Comparison of ENCODE assay signal across 8 cellular contexts in genomic region chr9:132977626-132978450, GRCh38. TPM values are rescaled to one million over a fixed set of nuclear protein-coding genes. Genes with fewer than 3 reads are reported as not detected.
DNase-seq lines count a peak whose midpoint lies in the region; ATAC-seq, FAIRE-seq and TF ChIP-seq lines count a peak whose summit lies in the region.

No MANE protein-coding gene starts in this region.

- no peak for FAIRE-seq in astrocyte (lab: Jason Lieb, UNC)

- ATAC-seq in GM21576 (IDR thresholded peaks at IDR 0.05; ENCODE audit: unreplicated experiment): no peak

- H3K4me3 Mint-ChIP-seq in T-helper 2 cell treated with Interferon-gamma antibody and Interleukin-4, amounts not matched to agents 5 μg/mL and 100 μg/mL, for 36 hours: no peak overlapping the region
- H3K4me3 Mint-ChIP-seq in astrocyte (ENCODE audit: unreplicated experiment): no peak overlapping the region

- DNase-seq in 8988T: peak; percentile 78
- DNase-seq in KG1 (lab: John Stamatoyannopoulos, UW): peak; percentile 62
- peak; percentile 50 for DNase-seq in T-helper 2 cell treated with Interferon-gamma antibody and Interleukin-4, amounts not matched to agents 5 μg/mL and 100 μg/mL, for 36 hours (ENCODE audit: low spot score)
- no peak for DNase-seq in astrocyte (ENCODE audit: low read depth)
- peak in 39 of 51 donors; percentile 1 to 67 (median 30) for DNase-seq in hypothalamus (lab: John Stamatoyannopoulos, UW)
- peak; percentile 53 to 57 (median 54) for DNase-seq in stimulated activated CD4-positive, alpha-beta T cell treated with anti-CD3 and anti-CD28 coated beads, Interleukin-12 subunit alpha, Interleukin-12 subunit beta, amount 100 ng/mL, for 48 hours (ENCODE audit: low read depth in 2 of 3, low spot score in 1 of 3)

- H3K9ac ChIP-seq in astrocyte (ENCODE audit: low read length): no peak overlapping the region

- no peaks in the 10 kb centered on the region for H4K20me1 ChIP-seq in astrocyte (ENCODE audit: insufficient read depth, low read length)

- peaks cover 51% of the 10 kb centered on the region for H3K27me3 Mint-ChIP-seq in T-helper 2 cell treated with Interferon-gamma antibody and Interleukin-4, amounts not matched to agents 5 μg/mL and 100 μg/mL, for 36 hours (ENCODE audit: low read depth)
- peaks cover 68% of the 10 kb centered on the region for H3K27me3 Mint-ChIP-seq in astrocyte (ENCODE audit: low read depth, unreplicated experiment)

- H3K36me3 ChIP-seq in astrocyte (ENCODE audit: insufficient read depth, low read length): no peaks in the 10 kb centered on the region

- H3K36me3 Mint-ChIP-seq in T-helper 2 cell treated with Interferon-gamma antibody and Interleukin-4, amounts not matched to agents 5 μg/mL and 100 μg/mL, for 36 hours (ENCODE audit: low read depth): no peaks in the 10 kb centered on the region
- H3K36me3 Mint-ChIP-seq in astrocyte (ENCODE audit: low read depth, unreplicated experiment): peaks cover 2% of the 10 kb centered on the region

- no peaks in the 10 kb centered on the region for H3K79me2 ChIP-seq in astrocyte (ENCODE audit: insufficient read depth, low read length)

- peaks cover 4% of the 10 kb centered on the region for H3K4me1 Mint-ChIP-seq in T-helper 2 cell treated with Interferon-gamma antibody and Interleukin-4, amounts not matched to agents 5 μg/mL and 100 μg/mL, for 36 hours (ENCODE audit: low read depth)
- H3K4me1 Mint-ChIP-seq in astrocyte (ENCODE audit: low read depth, unreplicated experiment): no peaks in the 10 kb centered on the region

- no peak overlapping the region for H3K27ac Mint-ChIP-seq in T-helper 2 cell treated with Interferon-gamma antibody and Interleukin-4, amounts not matched to agents 5 μg/mL and 100 μg/mL, for 36 hours
- no peak overlapping the region for H3K27ac Mint-ChIP-seq in astrocyte (ENCODE audit: unreplicated experiment)

- H3K27ac ChIP-seq in astrocyte (ENCODE audit: low read depth, low read length): no peak overlapping the region

- no peak overlapping the region for H3K4me3 ChIP-seq in astrocyte (ENCODE audit: insufficient read depth, low read depth, low read length)

- no peaks in the 10 kb centered on the region for H3K9me3 Mint-ChIP-seq in T-helper 2 cell treated with Interferon-gamma antibody and Interleukin-4, amounts not matched to agents 5 μg/mL and 100 μg/mL, for 36 hours
- H3K9me3 Mint-ChIP-seq in astrocyte (ENCODE audit: unreplicated experiment): no peaks in the 10 kb centered on the region

- peaks cover 3% of the 10 kb centered on the region for H3K9me3 ChIP-seq in astrocyte (ENCODE audit: insufficient read depth, low read depth, low read length)

- peaks cover 47% of the 10 kb centered on the region for H3K27me3 ChIP-seq in astrocyte (ENCODE audit: insufficient read depth, low read length)

- H3K4me1 ChIP-seq in astrocyte (ENCODE audit: insufficient read depth, low read length): no peaks in the 10 kb centered on the region

- peak; percentile 96 for TF ChIP-seq CTCF in GM12874 (IDR thresholded peaks at IDR 0.05; ENCODE audit: insufficient read depth, low read depth, low read length)
- peak; percentile 61 for TF ChIP-seq CTCF in astrocyte (IDR thresholded peaks at IDR 0.05; ENCODE audit: insufficient read depth, low read depth, low read length)

- H3K4me2 ChIP-seq in astrocyte (ENCODE audit: low read length): no peak overlapping the region

- no peak overlapping the region for H2AFZ ChIP-seq in astrocyte (ENCODE audit: low read depth, low read length)

RNA-seq across cellular contexts. Expression of gene GFI1B, which starts 0.7 kb away (rescaled TPM):
- not detected in 2 replicates for total RNA-seq in astrocyte

RNA-seq across cellular contexts. Expression of gene TSC1, which starts 33.4 kb away (rescaled TPM):
- total RNA-seq in astrocyte: 45.5 and 50.6 TPM in 2 replicates

RNA-seq across cellular contexts. Expression of gene GTF3C5, which starts 53.0 kb away (rescaled TPM):
- 46.4 and 49.9 TPM in 2 replicates for total RNA-seq in astrocyte
